12 cellular contexts compared by ENCODE assay signal in the genomic region with DNA sequence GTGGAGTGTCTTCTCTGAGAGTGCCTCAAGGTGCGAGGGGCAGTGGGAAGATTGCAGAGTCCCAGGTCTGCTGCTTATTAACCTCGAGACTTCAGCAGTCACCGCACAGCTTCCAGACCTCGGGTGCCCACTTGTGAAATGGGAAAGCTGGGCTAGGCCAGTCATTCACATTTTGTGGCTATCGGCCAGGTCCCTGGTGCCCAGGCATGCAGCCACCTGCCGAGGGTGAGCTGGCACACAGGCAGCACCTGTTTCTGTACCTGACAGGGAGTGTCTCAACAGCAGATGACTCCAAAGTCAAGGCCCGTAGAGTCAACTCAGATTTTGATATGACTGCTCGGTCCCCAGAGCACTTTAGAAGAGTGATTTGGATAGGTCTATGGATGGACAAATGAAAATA. TPM values are rescaled to one million over a fixed set of nuclear protein-coding genes. Genes with fewer than 3 reads are reported as not detected.
DNase-seq lines count a peak whose midpoint lies in the region; ATAC-seq and TF ChIP-seq lines count a peak whose summit lies in the region.
"Had no signal": no experiment of that assay in that cellular context is flagged by ENCODE, and none has a peak within 500 bp of the region (broad histone marks: within the 10 kb centered on the region; RNA-seq: fewer than 3 reads in every experiment).

No MANE protein-coding gene starts in this region.

- TF ChIP-seq CTCF in epithelial cell of esophagus (IDR thresholded peaks at IDR 0.05; ENCODE audit: insufficient read depth, low read depth, low read length, missing control alignments) = no peak

- H3K27me3 Mint-ChIP-seq in activated CD4-positive, alpha-beta T cell treated with anti-CD3 and anti-CD28 coated beads, Interleukin-2, amount 10 ng/mL, durations not matched to agents 24 days and 14 days = no peaks in the 10 kb centered on the region
- H3K27me3 Mint-ChIP-seq: CD4-positive, alpha-beta memory T cell had no signal

- no peaks in the 10 kb centered on the region for H3K36me3 Mint-ChIP-seq in activated CD4-positive, alpha-beta T cell treated with anti-CD3 and anti-CD28 coated beads, Interleukin-2, amount 10 ng/mL, durations not matched to agents 24 days and 14 days (ENCODE audit: low read depth)
- H3K36me3 Mint-ChIP-seq: CD4-positive, alpha-beta memory T cell had no signal

- H3K9me3 Mint-ChIP-seq in activated CD4-positive, alpha-beta T cell treated with anti-CD3 and anti-CD28 coated beads, Interleukin-2, amount 10 ng/mL, durations not matched to agents 24 days and 14 days = no peaks in the 10 kb centered on the region

- intact Hi-C loops in activated CD4-positive, alpha-beta T cell treated with anti-CD3 and anti-CD28 coated beads, Interleukin-2, amount 10 ng/mL, durations not matched to agents 24 days and 14 days (cut with micrococcal nuclease) = no loop called here

- no peak for ATAC-seq in GM19395 (IDR thresholded peaks at IDR 0.05; ENCODE audit: unreplicated experiment)
- ATAC-seq: HCT116 had no signal

- H3K27ac Mint-ChIP-seq in activated CD4-positive, alpha-beta T cell treated with anti-CD3 and anti-CD28 coated beads, Interleukin-2, amount 10 ng/mL, durations not matched to agents 24 days and 14 days = no peak overlapping the region
- H3K27ac Mint-ChIP-seq: CD4-positive, alpha-beta memory T cell had no signal

- peak; percentile 51 for DNase-seq in activated CD4-positive, alpha-beta T cell treated with anti-CD3 and anti-CD28 coated beads, Interleukin-2, amount 10 ng/mL, durations not matched to agents 24 days and 14 days
- no peak for DNase-seq in activated CD4-positive, alpha-beta T cell treated with anti-CD3 and anti-CD28 coated beads for 4 hours
- DNase-seq in NCI-H1105 treated with DMSO at 0.1 percent for 48 hours (lab: John Stamatoyannopoulos, UW) (peak; percentile 61), epithelial cell of esophagus (ENCODE audit: low read depth) (peak; percentile 48), NCI-H1930 (lab: John Stamatoyannopoulos, UW) (no peak), hypothalamus (lab: John Stamatoyannopoulos, UW) (no peak)
- DNase-seq: BE2C; CD4-positive, alpha-beta memory T cell; DND-41; GDM1 had no signal

- H3K4me3 Mint-ChIP-seq in activated CD4-positive, alpha-beta T cell treated with anti-CD3 and anti-CD28 coated beads, Interleukin-2, amount 10 ng/mL, durations not matched to agents 24 days and 14 days = no peak overlapping the region
- H3K4me3 Mint-ChIP-seq: CD4-positive, alpha-beta memory T cell had no signal

- H3K4me3 ChIP-seq in epithelial cell of esophagus (ENCODE audit: low read length) = no peak overlapping the region

- H3K4me1 Mint-ChIP-seq in activated CD4-positive, alpha-beta T cell treated with anti-CD3 and anti-CD28 coated beads, Interleukin-2, amount 10 ng/mL, durations not matched to agents 24 days and 14 days = peaks cover 4% of the 10 kb centered on the region

RNA-seq across cellular contexts. Expression of a gene that starts 21.9 kb away (rescaled TPM):
- 44.5 and 45.4 TPM in 2 replicates for total RNA-seq in activated CD4-positive, alpha-beta T cell treated with anti-CD3 and anti-CD28 coated beads, Interleukin-2, amount 10 ng/mL, durations not matched to agents 24 days and 14 days

Comparison
In these comparisons a context has a peak if more than half of its experiments do, and no peak if none do; other contexts are left out.
1. DNase-seq: peak in activated CD4-positive, alpha-beta T cell treated with anti-CD3 and anti-CD28 coated beads, Interleukin-2, amount 10 ng/mL, durations not matched to agents 24 days and 14 days (single experiment), NCI-H1105 treated with DMSO at 0.1 percent for 48 hours (single experiment) and epithelial cell of esophagus (single experiment); none in activated CD4-positive, alpha-beta T cell treated with anti-CD3 and anti-CD28 coated beads for 4 hours (0 of 2), NCI-H1930 (0 of 2) and hypothalamus (0 of 51).